In genomic region chr21:19999369-20000272, GRCh38 we compare ENCODE assay signal across 18 cellular contexts.
A peak's percentile ranks its signal among the peaks of the same experiment; 100 is the strongest.
DNase-seq lines count a peak whose midpoint lies in the region; ATAC-seq, FAIRE-seq and TF ChIP-seq lines count a peak whose summit lies in the region.
"Had no signal": no experiment of that assay in that cellular context is flagged by ENCODE, and none has a peak within 500 bp of the region (broad histone marks: within the 10 kb centered on the region; RNA-seq: fewer than 3 reads in every experiment).

No MANE protein-coding gene starts in this region.

- POLR2A ChIA-PET in activated CD4-positive, alpha-beta T cell treated with anti-CD3 and anti-CD28 coated beads for 36 hours (lab: Charles Lee) = no interaction called here
- POLR2A ChIA-PET in A673 (lab: Charles Lee; ENCODE audit: low non-redundant PET) = no interaction called here

- no peak for TF ChIP-seq POLR2A in NB4 (IDR thresholded peaks at IDR 0.05; ENCODE audit: extremely low read depth, insufficient read length)

- H3K36me3 ChIP-seq in BLaER1 treated with 17β-estradiol and CSF1 and Interleukin-3, amounts not matched to agents 10 nM and 100 nM = no peaks in the 10 kb centered on the region
- no peaks in the 10 kb centered on the region for H3K36me3 ChIP-seq in A673 (ENCODE audit: insufficient read depth, low read length, poor library complexity, severe bottlenecking)
- H3K36me3 ChIP-seq: tibial artery had no signal

- ATAC-seq in GM21423 (IDR thresholded peaks at IDR 0.05; ENCODE audit: unreplicated experiment) = peak; percentile 79
- ATAC-seq in activated CD4-positive, alpha-beta T cell treated with anti-CD3 and anti-CD28 coated beads for 36 hours = no peak
- ATAC-seq: A549, left colon had no signal

- H3K9me3 ChIP-seq in BLaER1 treated with 17β-estradiol and CSF1 and Interleukin-3, amounts not matched to agents 10 nM and 100 nM (replicated peaks in 1 of 11) = peaks cover 8 to 58% (median 18%) of the 10 kb centered on the region in 11 experiments; a peak in 19 of 22 replicates
- peaks cover 20% of the 10 kb centered on the region for H3K9me3 ChIP-seq in A673 (ENCODE audit: low read depth, low read length, poor library complexity, severe bottlenecking)
- H3K9me3 ChIP-seq: A549, tibial artery had no signal

- no peaks in the 10 kb centered on the region for H4K20me1 ChIP-seq in BLaER1 treated with 17β-estradiol and CSF1 and Interleukin-3, amounts not matched to agents 10 nM and 100 nM

- H3K27ac Mint-ChIP-seq in activated CD4-positive, alpha-beta T cell treated with anti-CD3 and anti-CD28 coated beads for 36 hours = no peak overlapping the region
- H3K27ac Mint-ChIP-seq: activated naive CD8-positive, alpha-beta T cell; CD8-positive, alpha-beta memory T cell had no signal

- peaks cover 4% of the 10 kb centered on the region for H3K9me3 Mint-ChIP-seq in activated CD4-positive, alpha-beta T cell treated with anti-CD3 and anti-CD28 coated beads for 36 hours (ENCODE audit: low read depth)

- peak overlapping the region in 3 of 10 experiments; percentile 23 to 47 (median 27); a peak in 3 of 20 replicates for H3K4me3 ChIP-seq in BLaER1 treated with 17β-estradiol and CSF1 and Interleukin-3, amounts not matched to agents 10 nM and 100 nM
- H3K4me3 ChIP-seq in NB4 (ENCODE audit: low read depth, low read length) (no peak overlapping the region), A673 (ENCODE audit: low read depth, low read length, poor library complexity, severe bottlenecking) (no peak overlapping the region)
- H3K4me3 ChIP-seq: A549, tibial artery had no signal

- no peaks in the 10 kb centered on the region for H3K4me1 Mint-ChIP-seq in activated CD4-positive, alpha-beta T cell treated with anti-CD3 and anti-CD28 coated beads for 36 hours
- H3K4me1 Mint-ChIP-seq: CD8-positive, alpha-beta memory T cell had no signal

- no TSS peak for BruUV-seq in A673 (replicated peaks; lab: Mats Ljungman, UMichigan)

- CTCF ChIA-PET in activated CD4-positive, alpha-beta T cell treated with anti-CD3 and anti-CD28 coated beads for 36 hours (lab: Charles Lee) = no interaction called here
- CTCF ChIA-PET in A673 (lab: Charles Lee) = no interaction called here

- no peaks in the 10 kb centered on the region for H3K36me3 Mint-ChIP-seq in activated CD4-positive, alpha-beta T cell treated with anti-CD3 and anti-CD28 coated beads for 36 hours (ENCODE audit: low read depth)
- H3K36me3 Mint-ChIP-seq: activated naive CD8-positive, alpha-beta T cell; CD8-positive, alpha-beta memory T cell had no signal

- intact Hi-C loops in activated CD4-positive, alpha-beta T cell treated with anti-CD3 and anti-CD28 coated beads for 36 hours (cut with DNase I, micrococcal nuclease) = no loop called here
- intact Hi-C loops in A673 (cut with micrococcal nuclease; ENCODE audit: unreplicated experiment) = no loop called here

- peaks cover 0 to 47% (median 26%) of the 10 kb centered on the region in 10 experiments; a peak in 12 of 20 replicates for H3K4me1 ChIP-seq in BLaER1 treated with 17β-estradiol and CSF1 and Interleukin-3, amounts not matched to agents 10 nM and 100 nM
- no peaks in the 10 kb centered on the region for H3K4me1 ChIP-seq in A673 (ENCODE audit: insufficient read depth, low read length, poor library complexity, severe bottlenecking)
- H3K4me1 ChIP-seq: A549, tibial artery had no signal

- no peak for TF ChIP-seq CTCF in NB4 (IDR thresholded peaks at IDR 0.05; ENCODE audit: low read depth, low read length)
- no peak for TF ChIP-seq CTCF in A673 (conservative IDR thresholded peaks at IDR 0.05; ENCODE audit: low read depth, low read length)

- H3K4me2 ChIP-seq in BLaER1 treated with 17β-estradiol and CSF1 and Interleukin-3, amounts not matched to agents 10 nM and 100 nM = peak overlapping the region in 7 of 11 experiments; percentile 43 to 74 (median 65); a peak in 14 of 22 replicates
- H3K4me2 ChIP-seq: A549 had no signal

- H3K27me3 Mint-ChIP-seq in activated CD4-positive, alpha-beta T cell treated with anti-CD3 and anti-CD28 coated beads for 36 hours = no peaks in the 10 kb centered on the region
- H3K27me3 Mint-ChIP-seq: activated naive CD8-positive, alpha-beta T cell; CD8-positive, alpha-beta memory T cell had no signal

- no peak for FAIRE-seq in RCC 7860 (lab: Jason Lieb, UNC)
- FAIRE-seq: A549 had no signal

- H3K9ac ChIP-seq in BLaER1 treated with 17β-estradiol and CSF1 and Interleukin-3, amounts not matched to agents 10 nM and 100 nM = peak overlapping the region in 5 of 11 experiments; percentile 42 to 72 (median 66); a peak in 9 of 22 replicates

- H3K4me3 Mint-ChIP-seq in activated CD4-positive, alpha-beta T cell treated with anti-CD3 and anti-CD28 coated beads for 36 hours = no peak overlapping the region
- H3K4me3 Mint-ChIP-seq: activated naive CD8-positive, alpha-beta T cell; CD8-positive, alpha-beta memory T cell had no signal

- H3K27me3 ChIP-seq in BLaER1 treated with 17β-estradiol and CSF1 and Interleukin-3, amounts not matched to agents 10 nM and 100 nM = no peaks in the 10 kb centered on the region
- H3K27me3 ChIP-seq in A673 (replicated peaks; ENCODE audit: insufficient read depth, low read depth, low read length, poor library complexity) = no peaks in the 10 kb centered on the region
- H3K27me3 ChIP-seq: tibial artery had no signal

- peak overlapping the region in 9 of 11 experiments; percentile 28 to 88 (median 72); a peak in 15 of 22 replicates for H3K27ac ChIP-seq in BLaER1 treated with 17β-estradiol and CSF1 and Interleukin-3, amounts not matched to agents 10 nM and 100 nM
- no peak overlapping the region for H3K27ac ChIP-seq in A673 (ENCODE audit: low read depth, low read length, poor library complexity, severe bottlenecking)
- H3K27ac ChIP-seq: A549, tibial artery had no signal

- DNase-seq in NB4 (ENCODE audit: low read depth) = peak; percentile 72
- DNase-seq in amniotic epithelial cell (ENCODE audit: low read depth) = peak; percentile 19
- no peak for DNase-seq in activated CD4-positive, alpha-beta T cell treated with anti-CD3 and anti-CD28 coated beads for 36 hours
- no peak for DNase-seq in RCC 7860 (ENCODE audit: low spot score)
- DNase-seq in midbrain (lab: John Stamatoyannopoulos, UW) = no peak
- DNase-seq in A673 (ENCODE audit: low spot score) = no peak
- DNase-seq: activated CD4-positive, alpha-beta T cell treated with anti-CD3 and anti-CD28 coated beads for 1 hour; effector memory CD4-positive, alpha-beta T cell; left colon; NCI-H2081; NCI-H524 treated with DMSO at 0.1 percent for 48 hours; stimulated activated CD4-positive, alpha-beta T cell treated with anti-CD3 and anti-CD28 coated beads, Interleukin-4, amount 100 ng/mL, for 4 hours; tibial artery had no signal

Comparison
In these comparisons a context has a peak if more than half of its experiments do, and no peak if none do; other contexts are left out.
1. DNase-seq: peak in NB4 (single experiment) and amniotic epithelial cell (single experiment); none in activated CD4-positive, alpha-beta T cell treated with anti-CD3 and anti-CD28 coated beads for 36 hours (single experiment), RCC 7860 (single experiment), midbrain (single experiment) and A673 (single experiment).